29 cellular contexts compared by ENCODE assay signal in the genomic region with DNA sequence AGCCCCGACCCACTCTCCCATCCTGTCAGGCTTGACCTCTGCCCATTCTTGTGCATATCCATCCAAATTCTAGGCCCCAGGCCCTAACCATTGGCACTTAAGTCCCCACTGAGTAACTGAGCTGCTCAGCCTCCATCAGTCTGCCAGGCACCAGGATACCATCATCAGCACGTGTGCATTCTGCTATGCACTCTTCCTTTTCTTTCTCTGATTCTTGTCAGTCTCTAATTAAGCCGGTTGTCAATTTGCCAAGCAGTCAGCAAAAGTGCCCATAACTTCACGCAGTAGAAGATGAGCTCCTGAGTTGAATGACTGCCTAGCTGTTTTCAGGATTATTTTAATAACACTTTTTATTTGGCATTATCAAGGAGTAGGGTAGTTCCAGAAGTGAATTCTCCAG.
A peak's percentile ranks its signal among the peaks of the same experiment; 100 is the strongest.
DNase-seq lines count a peak whose midpoint lies in the region; ATAC-seq, FAIRE-seq and TF ChIP-seq lines count a peak whose summit lies in the region.
"Had no signal": no experiment of that assay in that cellular context is flagged by ENCODE, and none has a peak within 500 bp of the region (broad histone marks: within the 10 kb centered on the region; RNA-seq: fewer than 3 reads in every experiment).

No MANE protein-coding gene starts in this region.

- no peak for TF ChIP-seq EP300 in A549 (IDR thresholded peaks at IDR 0.05)

- peak overlapping the region; percentile 94 for H3K27ac Mint-ChIP-seq in chondrocyte (ENCODE audit: unreplicated experiment)
- H3K27ac Mint-ChIP-seq in neural crest cell (ENCODE audit: unreplicated experiment), result peak overlapping the region; percentile 77
- H3K27ac Mint-ChIP-seq: activated CD4-positive, alpha-beta T cell treated with anti-CD3 and anti-CD28 coated beads, Interleukin-2, amount 10 ng/mL, durations not matched to agents 24 days and 14 days; CD4-positive, alpha-beta memory T cell; GM23338; stimulated activated naive CD8-positive, alpha-beta T cell treated with anti-CD3 and anti-CD28 coated beads, Interleukin-15, Interleukin-2, amounts not matched to agents 100 ng/mL and 50 ng/mL, for 24 hours had no signal

- H3K4me1 ChIP-seq in A549 (peaks cover 94% of the 10 kb centered on the region), Karpas-422 (ENCODE audit: low read length) (no peaks in the 10 kb centered on the region)

- no peak overlapping the region for H3K4me3 ChIP-seq in A549
- H3K4me3 ChIP-seq in Karpas-422 (ENCODE audit: low read length), result no peak overlapping the region
- no peak overlapping the region for H3K4me3 ChIP-seq in foreskin fibroblast (ENCODE audit: low read depth in 1 of 2, low read length in 2 of 2)
- H3K4me3 ChIP-seq: GM23338, hepatocyte, psoas muscle, thoracic aorta had no signal

- CTCF ChIA-PET in A549 (lab: Yijun Ruan, JAX), result interaction anchor here (0.8 to 3.2 kb wide), 11 partner anchors 8 to 174 kb away, joined by 3 to 14 read pairs (median 6); no protein-coding TSS in a partner anchor

- H3K4me3 Mint-ChIP-seq in chondrocyte (ENCODE audit: unreplicated experiment) (no peak overlapping the region), neural crest cell (no peak overlapping the region)
- H3K4me3 Mint-ChIP-seq: activated CD4-positive, alpha-beta T cell treated with anti-CD3 and anti-CD28 coated beads, Interleukin-2, amount 10 ng/mL, durations not matched to agents 24 days and 14 days; activated T-cell treated with anti-CD3 and anti-CD28 coated beads, Interleukin-2, amount 50 U/mL, for 4 hours; CD4-positive, alpha-beta memory T cell; GM23338; stimulated activated naive CD8-positive, alpha-beta T cell treated with anti-CD3 and anti-CD28 coated beads, Interleukin-15, Interleukin-2, amounts not matched to agents 100 ng/mL and 50 ng/mL, for 24 hours had no signal

- TF ChIP-seq CTCF in A549 (IDR thresholded peaks at IDR 0.05) (no peak), chondrocyte (IDR thresholded peaks at IDR 0.05) (no peak), neural crest cell (conservative IDR thresholded peaks at IDR 0.05) (no peak), foreskin fibroblast (IDR thresholded peaks at IDR 0.05; ENCODE audit: low read depth, low read length) (no peak)

- no peak for TF ChIP-seq RAD21 in A549 (conservative IDR thresholded peaks at IDR 0.05 in 1 of 2, IDR thresholded peaks at IDR 0.05 in 1 of 2)

- no peaks in the 10 kb centered on the region for H3K9me3 Mint-ChIP-seq in chondrocyte (ENCODE audit: low read depth)
- peaks cover 2% of the 10 kb centered on the region for H3K9me3 Mint-ChIP-seq in neural crest cell
- H3K9me3 Mint-ChIP-seq: activated CD4-positive, alpha-beta T cell treated with anti-CD3 and anti-CD28 coated beads, Interleukin-2, amount 10 ng/mL, durations not matched to agents 24 days and 14 days; activated T-cell treated with anti-CD3 and anti-CD28 coated beads, Interleukin-2, amount 50 U/mL, for 4 hours; CD4-positive, alpha-beta memory T cell; GM23338; stimulated activated naive CD8-positive, alpha-beta T cell treated with anti-CD3 and anti-CD28 coated beads, Interleukin-15, Interleukin-2, amounts not matched to agents 100 ng/mL and 50 ng/mL, for 24 hours had no signal

- FAIRE-seq in A549 (lab: Jason Lieb, UNC), result no peak
- FAIRE-seq: colon, frontal cortex had no signal

- H3K4me1 Mint-ChIP-seq in chondrocyte (ENCODE audit: low read depth), result peaks cover 89% of the 10 kb centered on the region
- peaks cover 4% of the 10 kb centered on the region for H3K4me1 Mint-ChIP-seq in neural crest cell
- H3K4me1 Mint-ChIP-seq: activated CD4-positive, alpha-beta T cell treated with anti-CD3 and anti-CD28 coated beads, Interleukin-2, amount 10 ng/mL, durations not matched to agents 24 days and 14 days; CD4-positive, alpha-beta memory T cell had no signal

- H3K79me2 ChIP-seq in Karpas-422 (ENCODE audit: low read length), result no peaks in the 10 kb centered on the region
- H3K79me2 ChIP-seq: hepatocyte had no signal

- no peak overlapping the region for H2AFZ ChIP-seq in Karpas-422 (ENCODE audit: low read length)
- H2AFZ ChIP-seq: GM23338, hepatocyte had no signal

- ATAC-seq in A549 (no peak), HG02938 (IDR thresholded peaks at IDR 0.05; ENCODE audit: unreplicated experiment) (no peak)
- ATAC-seq: activated T-cell treated with anti-CD3 and anti-CD28 coated beads, Interleukin-2, amount 50 U/mL, for 4 hours; GM23338; left cardiac atrium; psoas muscle had no signal

- WGBS in A549 (ENCODE audit: missing lambda C conversion rate), result 92% methylated on average over 4 of the region's 4 CpGs

- H3K36me3 ChIP-seq in Karpas-422 (ENCODE audit: insufficient read depth, low read length), result no peaks in the 10 kb centered on the region
- H3K36me3 ChIP-seq: thoracic aorta, WERI-Rb-1 had no signal

- DNase-seq in A549 (ENCODE audit: low read depth in 1 of 2, low spot score in 1 of 2) (no peak), Karpas-422 (peak; percentile 9), chondrocyte (ENCODE audit: low spot score) (no peak), neural crest cell (ENCODE audit: low read depth, low spot score) (no peak), mucosa of gallbladder (ENCODE audit: low spot score) (no peak), SK-N-DZ (ENCODE audit: low spot score) (no peak), foreskin fibroblast (no peak)
- DNase-seq: activated CD4-positive, alpha-beta T cell treated with anti-CD3 and anti-CD28 coated beads, Interleukin-2, amount 10 ng/mL, durations not matched to agents 24 days and 14 days; activated naive CD4-positive, alpha-beta T cell treated with Interleukin-2 at 50 U/mL for 16 hours; activated T-cell treated with anti-CD3 and anti-CD28 coated beads, Interleukin-2, amount 50 U/mL, for 4 hours; CD4-positive, alpha-beta memory T cell; DMS153; effector CD8-positive, alpha-beta T cell; erythroblast; left cardiac atrium; NCI-H1105; NCI-H187 treated with DMSO at 0.1 percent for 48 hours; NCI-H226; NCI-H748 treated with DMSO at 0.1 percent for 48 hours; psoas muscle; T-helper 9 cell; WERI-Rb-1 had no signal

- H4K20me1 ChIP-seq in Karpas-422 (ENCODE audit: insufficient read depth, low read depth, low read length), result no peaks in the 10 kb centered on the region

- no peak for TF ChIP-seq POLR2A in A549 (IDR thresholded peaks at IDR 0.05; ENCODE audit: low read length)

- H3K27me3 ChIP-seq in Karpas-422 (ENCODE audit: low read length), result no peaks in the 10 kb centered on the region
- H3K27me3 ChIP-seq: hepatocyte had no signal

- H3K27me3 Mint-ChIP-seq in chondrocyte (ENCODE audit: low read depth) (no peaks in the 10 kb centered on the region), neural crest cell (ENCODE audit: low read depth) (no peaks in the 10 kb centered on the region)
- H3K27me3 Mint-ChIP-seq: activated CD4-positive, alpha-beta T cell treated with anti-CD3 and anti-CD28 coated beads, Interleukin-2, amount 10 ng/mL, durations not matched to agents 24 days and 14 days; CD4-positive, alpha-beta memory T cell; stimulated activated naive CD8-positive, alpha-beta T cell treated with anti-CD3 and anti-CD28 coated beads, Interleukin-15, Interleukin-2, amounts not matched to agents 100 ng/mL and 50 ng/mL, for 24 hours had no signal

- POLR2A ChIA-PET in A549 (lab: Yijun Ruan, JAX), result interaction anchor here (1.1 kb wide), 1 partner anchor 133 kb away, joined by 3 read pairs; no protein-coding TSS in a partner anchor

- peak overlapping the region; percentile 2 to 82; a peak in 4 of 6 replicates for H3K27ac ChIP-seq in A549
- no peak overlapping the region for H3K27ac ChIP-seq in Karpas-422 (ENCODE audit: low read length)
- H3K27ac ChIP-seq: psoas muscle, WERI-Rb-1 had no signal

- H3K9ac ChIP-seq in Karpas-422 (ENCODE audit: low read length), result no peak overlapping the region

- 0 out of 3 replicates have a peak overlapping the region, but pooled peaks have one; percentile 56 for H3K4me2 ChIP-seq in A549
- no peak overlapping the region for H3K4me2 ChIP-seq in Karpas-422 (ENCODE audit: low read depth, low read length, poor library complexity, severe bottlenecking)
- H3K4me2 ChIP-seq: GM23338, hepatocyte had no signal

- H3K36me3 Mint-ChIP-seq in chondrocyte (ENCODE audit: low read depth), result peaks cover 10% of the 10 kb centered on the region
- H3K36me3 Mint-ChIP-seq in neural crest cell (ENCODE audit: low read depth), result peaks cover 3% of the 10 kb centered on the region
- H3K36me3 Mint-ChIP-seq: CD4-positive, alpha-beta memory T cell had no signal

- no peaks in the 10 kb centered on the region for H3K9me2 ChIP-seq in Karpas-422 (replicated peaks; ENCODE audit: insufficient read depth, low read length)

- no peaks in the 10 kb centered on the region for H3K9me3 ChIP-seq in A549
- H3K9me3 ChIP-seq in Karpas-422 (ENCODE audit: low read length), result no peaks in the 10 kb centered on the region
- H3K9me3 ChIP-seq: psoas muscle, thoracic aorta had no signal

TF ChIP-seq in A549, 52 proteins besides CTCF, POLR2A, EP300 and RAD21:
- TF ChIP-seq KDM1A (IDR thresholded peaks at IDR 0.05; ENCODE audit: low read depth) (no peak), CEBPB (IDR thresholded peaks at IDR 0.05) (no peak), NFE2L2 (conservative IDR thresholded peaks at IDR 0.05; ENCODE audit: low read length) (no peak), JUNB (IDR thresholded peaks at IDR 0.05) (no peak)
- TF ChIP-seq, protein P1, sequence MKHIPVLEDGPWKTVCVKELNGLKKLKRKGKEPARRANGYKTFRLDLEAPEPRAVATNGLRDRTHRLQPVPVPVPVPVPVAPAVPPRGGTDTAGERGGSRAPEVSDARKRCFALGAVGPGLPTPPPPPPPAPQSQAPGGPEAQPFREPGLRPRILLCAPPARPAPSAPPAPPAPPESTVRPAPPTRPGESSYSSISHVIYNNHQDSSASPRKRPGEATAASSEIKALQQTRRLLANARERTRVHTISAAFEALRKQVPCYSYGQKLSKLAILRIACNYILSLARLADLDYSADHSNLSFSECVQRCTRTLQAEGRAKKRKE (CRISPR knock-in tag; IDR thresholded peaks at IDR 0.05; ENCODE audit: low read depth), result no peak
TF ChIP-seq in A549: peak in this region for 0.
